In genomic region chr2:39728941-39729351, GRCh38 we compare ENCODE assay signal across 1 cellular context.
TF ChIP-seq lines count a peak whose summit lies in the region.

No MANE protein-coding gene starts in this region.

TF ChIP-seq in HCT116, 20 proteins besides CTCF, POLR2A, EP300 and RAD21 (continued from another document):
- TF ChIP-seq, protein P1, sequence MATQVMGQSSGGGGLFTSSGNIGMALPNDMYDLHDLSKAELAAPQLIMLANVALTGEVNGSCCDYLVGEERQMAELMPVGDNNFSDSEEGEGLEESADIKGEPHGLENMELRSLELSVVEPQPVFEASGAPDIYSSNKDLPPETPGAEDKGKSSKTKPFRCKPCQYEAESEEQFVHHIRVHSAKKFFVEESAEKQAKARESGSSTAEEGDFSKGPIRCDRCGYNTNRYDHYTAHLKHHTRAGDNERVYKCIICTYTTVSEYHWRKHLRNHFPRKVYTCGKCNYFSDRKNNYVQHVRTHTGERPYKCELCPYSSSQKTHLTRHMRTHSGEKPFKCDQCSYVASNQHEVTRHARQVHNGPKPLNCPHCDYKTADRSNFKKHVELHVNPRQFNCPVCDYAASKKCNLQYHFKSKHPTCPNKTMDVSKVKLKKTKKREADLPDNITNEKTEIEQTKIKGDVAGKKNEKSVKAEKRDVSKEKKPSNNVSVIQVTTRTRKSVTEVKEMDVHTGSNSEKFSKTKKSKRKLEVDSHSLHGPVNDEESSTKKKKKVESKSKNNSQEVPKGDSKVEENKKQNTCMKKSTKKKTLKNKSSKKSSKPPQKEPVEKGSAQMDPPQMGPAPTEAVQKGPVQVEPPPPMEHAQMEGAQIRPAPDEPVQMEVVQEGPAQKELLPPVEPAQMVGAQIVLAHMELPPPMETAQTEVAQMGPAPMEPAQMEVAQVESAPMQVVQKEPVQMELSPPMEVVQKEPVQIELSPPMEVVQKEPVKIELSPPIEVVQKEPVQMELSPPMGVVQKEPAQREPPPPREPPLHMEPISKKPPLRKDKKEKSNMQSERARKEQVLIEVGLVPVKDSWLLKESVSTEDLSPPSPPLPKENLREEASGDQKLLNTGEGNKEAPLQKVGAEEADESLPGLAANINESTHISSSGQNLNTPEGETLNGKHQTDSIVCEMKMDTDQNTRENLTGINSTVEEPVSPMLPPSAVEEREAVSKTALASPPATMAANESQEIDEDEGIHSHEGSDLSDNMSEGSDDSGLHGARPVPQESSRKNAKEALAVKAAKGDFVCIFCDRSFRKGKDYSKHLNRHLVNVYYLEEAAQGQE (IDR thresholded peaks at IDR 0.05; ENCODE audit: low read depth): no peak
- TF ChIP-seq JUND (IDR thresholded peaks at IDR 0.05) (no peak), EZH2 (IDR thresholded peaks at IDR 0.05) (no peak), EZH2phosphoT487 (IDR thresholded peaks at IDR 0.05; ENCODE audit: borderline replicate concordance) (no peak), FOSL1 (IDR thresholded peaks at IDR 0.05; ENCODE audit: low read depth) (no peak), SRF (IDR thresholded peaks at IDR 0.05; ENCODE audit: low read depth) (no peak), TCF7L2 (IDR thresholded peaks at IDR 0.05; ENCODE audit: borderline replicate concordance, extremely low read depth, insufficient read depth, insufficient read length) (no peak), CEBPB (IDR thresholded peaks at IDR 0.05; ENCODE audit: low read depth) (no peak), SIN3A (IDR thresholded peaks at IDR 0.05; ENCODE audit: low read depth) (no peak), POLR2AphosphoS5 (IDR thresholded peaks at IDR 0.05; ENCODE audit: low read depth, low read length) (no peak), YY1 (IDR thresholded peaks at IDR 0.05; ENCODE audit: extremely low read depth, insufficient replicate concordance, low read depth, low read length) (no peak), SP1 (IDR thresholded peaks at IDR 0.05; ENCODE audit: low read depth) (no peak), ATF3 (IDR thresholded peaks at IDR 0.05) (no peak)
- TF ChIP-seq, protein P2, sequence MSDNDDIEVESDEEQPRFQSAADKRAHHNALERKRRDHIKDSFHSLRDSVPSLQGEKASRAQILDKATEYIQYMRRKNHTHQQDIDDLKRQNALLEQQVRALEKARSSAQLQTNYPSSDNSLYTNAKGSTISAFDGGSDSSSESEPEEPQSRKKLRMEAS (IDR thresholded peaks at IDR 0.05): no peak
TF ChIP-seq in HCT116: peak in this region for 0.
